Comparison of ENCODE assay signal across 23 cellular contexts in the genomic region with DNA sequence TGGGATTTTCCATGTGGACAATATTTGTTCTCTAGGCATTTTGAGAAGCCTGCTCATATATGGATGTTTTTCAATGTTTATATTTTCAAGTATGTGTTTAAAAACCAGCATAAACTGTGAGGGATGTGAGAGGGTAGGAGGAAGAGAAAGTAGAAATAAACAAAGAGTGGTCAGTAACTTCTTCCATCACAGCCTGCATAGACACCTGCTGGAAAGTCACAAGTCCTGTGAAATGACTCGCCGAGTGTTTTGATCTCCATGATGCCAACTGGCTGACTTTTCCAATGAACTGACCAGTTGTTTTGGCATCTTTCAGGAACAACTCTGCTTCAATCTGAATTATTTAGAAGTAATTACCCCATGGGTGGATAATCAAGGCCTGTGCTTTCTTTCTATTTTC.
A peak's percentile ranks its signal among the peaks of the same experiment; 100 is the strongest.
DNase-seq lines count a peak whose midpoint lies in the region; TF ChIP-seq lines count a peak whose summit lies in the region.
"Had no signal": no experiment of that assay in that cellular context is flagged by ENCODE, and none has a peak within 500 bp of the region (broad histone marks: within the 10 kb centered on the region; RNA-seq: fewer than 3 reads in every experiment).

No MANE protein-coding gene starts in this region.

- no peaks in the 10 kb centered on the region for H3K79me2 ChIP-seq in MM.1S (ENCODE audit: low read length)

- no peak overlapping the region for H3K9ac ChIP-seq in MM.1S (ENCODE audit: low read length)
- H3K9ac ChIP-seq: BLaER1 treated with 17β-estradiol and CSF1 and Interleukin-3, amounts not matched to agents 10 nM and 100 nM; GM23248 had no signal

- H3K36me3 ChIP-seq in MM.1S (replicated peaks; ENCODE audit: insufficient read depth, low read length) (no peaks in the 10 kb centered on the region), spleen (no peaks in the 10 kb centered on the region)
- H3K36me3 ChIP-seq: BE2C; BLaER1 treated with 17β-estradiol and CSF1 and Interleukin-3, amounts not matched to agents 10 nM and 100 nM; HAP-1 had no signal

- WGBS in spleen, 5 donors: 89 to 95% (median 94%) methylated on average over 2 of the region's 2 CpGs

- DNase-seq in GM12865 (ENCODE audit: low read depth) (peak; percentile 4), MM.1S (no peak), astrocyte of the hippocampus (ENCODE audit: low read depth, low spot score) (peak; percentile 2), medulla oblongata (ENCODE audit: extremely low spot score) (peak; percentile 24), spleen (no peak), HuH-7 (ENCODE audit: low spot score) (no peak), SW480 (ENCODE audit: low spot score) (no peak)
- no peak for DNase-seq in activated naive CD4-positive, alpha-beta T cell treated with anti-CD3 and anti-CD28 coated beads, Interleukin-2, amount 50 U/mL, for 16 hours
- DNase-seq: 8988T; ACHN; AML-193; BE2C; CD4-positive, alpha-beta T cell; CD8-positive, alpha-beta memory T cell; DMS 273 treated with DMSO at 0.1 percent for 48 hours; DMS79; EL; GDM1; GM23248; HFFc6 had no signal

- H3K9me2 ChIP-seq in MM.1S (replicated peaks; ENCODE audit: insufficient read depth, low read length): no peaks in the 10 kb centered on the region

- no peaks in the 10 kb centered on the region for H3K27me3 ChIP-seq in MM.1S (replicated peaks; ENCODE audit: insufficient read depth, low read length)
- no peaks in the 10 kb centered on the region for H3K27me3 ChIP-seq in spleen (replicated peaks in 1 of 7)
- H3K27me3 ChIP-seq: BE2C; BLaER1 treated with 17β-estradiol and CSF1 and Interleukin-3, amounts not matched to agents 10 nM and 100 nM had no signal

- H2AFZ ChIP-seq in MM.1S (ENCODE audit: low read length): 0 out of 2 replicates have a peak overlapping the region, but pooled peaks have one; percentile 19
- H2AFZ ChIP-seq: GM23248 had no signal

- H3K4me2 ChIP-seq in MM.1S (ENCODE audit: low read depth, low read length): peak overlapping the region; percentile 28; the same call in 1 of the 2 replicates
- H3K4me2 ChIP-seq: A549; BLaER1 treated with 17β-estradiol and CSF1 and Interleukin-3, amounts not matched to agents 10 nM and 100 nM had no signal

- no peak for TF ChIP-seq POLR2A in spleen (IDR thresholded peaks at IDR 0.05)

- intact Hi-C loops in spleen (cut with DNase I; ENCODE audit: low total_unique reads): no loop called here

- H3K4me3 ChIP-seq in GM12865 (ENCODE audit: low read depth, low read length) (no peak overlapping the region), MM.1S (ENCODE audit: low read length) (no peak overlapping the region), spleen (no peak overlapping the region)
- H3K4me3 ChIP-seq: A549; BLaER1 treated with 17β-estradiol and CSF1 and Interleukin-3, amounts not matched to agents 10 nM and 100 nM; GM23248; HAP-1 had no signal

- no peak for TF ChIP-seq CTCF in GM12865 (IDR thresholded peaks at IDR 0.05; ENCODE audit: insufficient read depth, low read depth, low read length, missing control alignments)
- TF ChIP-seq CTCF in MM.1S (IDR thresholded peaks at IDR 0.05; ENCODE audit: low read length): no peak
- no peak for TF ChIP-seq CTCF in spleen (IDR thresholded peaks at IDR 0.05 in 8 of 11, conservative IDR thresholded peaks at IDR 0.05 in 3 of 11)

- H3K27ac ChIP-seq in MM.1S (ENCODE audit: low read length) (no peak overlapping the region), spleen (no peak overlapping the region)
- H3K27ac ChIP-seq: A549; BLaER1 treated with 17β-estradiol and CSF1 and Interleukin-3, amounts not matched to agents 10 nM and 100 nM; GM23248 had no signal

- H4K20me1 ChIP-seq in MM.1S (ENCODE audit: insufficient read depth, low read length): no peaks in the 10 kb centered on the region
- H4K20me1 ChIP-seq: BLaER1 treated with 17β-estradiol and CSF1 and Interleukin-3, amounts not matched to agents 10 nM and 100 nM had no signal

- H3K9me3 ChIP-seq in MM.1S (replicated peaks; ENCODE audit: insufficient read depth, low read length): no peaks in the 10 kb centered on the region
- no peaks in the 10 kb centered on the region for H3K9me3 ChIP-seq in spleen
- H3K9me3 ChIP-seq: A549; BE2C; BLaER1 treated with 17β-estradiol and CSF1 and Interleukin-3, amounts not matched to agents 10 nM and 100 nM; HAP-1 had no signal

- H3F3A ChIP-seq in MM.1S (ENCODE audit: insufficient read depth, low read length): no peaks in the 10 kb centered on the region

- no peaks in the 10 kb centered on the region for H3K4me1 ChIP-seq in MM.1S (ENCODE audit: low read length)
- no peaks in the 10 kb centered on the region for H3K4me1 ChIP-seq in spleen
- H3K4me1 ChIP-seq: A549, HAP-1 had no signal

Comparison
In these comparisons a context has a peak if more than half of its experiments do, and no peak if none do; other contexts are left out.
1. DNase-seq: peak in GM12865 (single experiment), astrocyte of the hippocampus (single experiment) and medulla oblongata (single experiment); none in MM.1S (single experiment), activated naive CD4-positive, alpha-beta T cell treated with anti-CD3 and anti-CD28 coated beads, Interleukin-2, amount 50 U/mL, for 16 hours (single experiment), spleen (single experiment), HuH-7 (single experiment) and SW480 (single experiment).